7 cellular contexts compared by ENCODE assay signal in the genomic region with DNA sequence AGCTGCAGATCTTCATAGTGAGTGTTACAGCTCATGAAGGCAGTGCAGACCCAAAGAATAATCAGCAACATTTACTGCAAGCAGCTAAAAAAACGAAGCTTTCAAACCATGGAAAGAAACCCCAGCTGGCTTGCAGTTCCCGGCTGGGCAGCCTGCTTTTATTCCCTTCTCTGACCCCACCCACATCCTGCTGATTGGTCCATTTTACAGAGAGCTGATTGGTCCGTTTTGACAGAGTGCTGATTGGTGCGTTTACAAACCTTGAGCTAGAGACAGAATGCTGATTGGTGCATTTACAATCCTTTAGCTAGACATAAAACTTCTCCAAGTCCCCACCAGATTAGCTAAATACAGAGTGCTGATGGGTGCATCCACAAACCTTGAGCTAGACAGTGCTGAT. TPM values are rescaled to one million over a fixed set of nuclear protein-coding genes. Genes with fewer than 3 reads are reported as not detected.
"Had no signal": no experiment of that assay in that cellular context is flagged by ENCODE, and none has a peak within 500 bp of the region (broad histone marks: within the 10 kb centered on the region; RNA-seq: fewer than 3 reads in every experiment).

No MANE protein-coding gene starts in this region.

RNA-seq across cellular contexts. Expression of a gene that starts 12.0 kb away (rescaled TPM):
- total RNA-seq: GM23248, GM23338, H1, H4, H7, H9, HFFc6 had no signal
- polyA plus RNA-seq: GM23248, GM23338, H1 had no signal

RNA-seq across cellular contexts. Expression of a gene that starts 25.0 kb away (rescaled TPM):
- total RNA-seq: GM23338, H1, H4, H9 had no signal
- polyA plus RNA-seq: GM23338 had no signal
